Comparison of ENCODE assay signal across 8 cellular contexts in genomic region chr11:64778223-64778472, GRCh38. TPM values are rescaled to one million over a fixed set of nuclear protein-coding genes. Genes with fewer than 3 reads are reported as not detected.
A peak's percentile ranks its signal among the peaks of the same experiment; 100 is the strongest.
DNase-seq lines count a peak whose midpoint lies in the region; ATAC-seq and TF ChIP-seq lines count a peak whose summit lies in the region.

No MANE protein-coding gene starts in this region.

- no peaks in the 10 kb centered on the region for H3K9me3 ChIP-seq in naive thymus-derived CD4-positive, alpha-beta T cell (ENCODE audit: control insufficient read depth in 2 of 3, low read length in 3 of 3)

- H3K27me3 Mint-ChIP-seq in naive thymus-derived CD4-positive, alpha-beta T cell: peaks cover 0 to 5% (median 0%) of the 10 kb centered on the region in 5 donors

- peaks cover 0 to 17% (median 0%) of the 10 kb centered on the region in 11 donors for H3K9me3 Mint-ChIP-seq in naive thymus-derived CD4-positive, alpha-beta T cell

- CTCF ChIA-PET in naive thymus-derived CD4-positive, alpha-beta T cell (lab: Charles Lee): interaction anchor here (0.5 to 1.6 kb wide), 7 partner anchors 14 to 1339 kb away, joined by 3 to 8 read pairs (median 3); partner anchors contain the start of genes MEN1 and RASGRP2

- H3K27ac Mint-ChIP-seq in naive thymus-derived CD4-positive, alpha-beta T cell: peak overlapping the region in 6 of 9 donors; percentile 98 to 100 (median 99)

- peaks cover 13 to 43% (median 40%) of the 10 kb centered on the region in 5 donors for H3K36me3 Mint-ChIP-seq in naive thymus-derived CD4-positive, alpha-beta T cell

- no peak for TF ChIP-seq CTCF in cardiac fibroblast (IDR thresholded peaks at IDR 0.05; ENCODE audit: low read depth, low read length)

- ATAC-seq in GM18498 (IDR thresholded peaks at IDR 0.05; ENCODE audit: unreplicated experiment) (peak; percentile 21), HG03175 (IDR thresholded peaks at IDR 0.05; ENCODE audit: unreplicated experiment) (peak; percentile 11), HG03432 (IDR thresholded peaks at IDR 0.05; ENCODE audit: unreplicated experiment) (no peak)
- ATAC-seq in naive thymus-derived CD4-positive, alpha-beta T cell: no peak

- peaks cover 56 to 77% (median 70%) of the 10 kb centered on the region in 7 donors for H3K4me1 Mint-ChIP-seq in naive thymus-derived CD4-positive, alpha-beta T cell

- no peak for DNase-seq in cardiac fibroblast (ENCODE audit: low read depth in 2 of 2)
- no peak for DNase-seq in naive thymus-derived CD4-positive, alpha-beta T cell
- no peak for DNase-seq in HUDEP-2 (lab: John Stamatoyannopoulos, UW; ENCODE audit: unreplicated experiment in 76 of 76)
- DNase-seq in HK-2 (ENCODE audit: unreplicated experiment): no peak
- no peak for DNase-seq in inferior parietal cortex (ENCODE audit: extremely low spot score)

- peak overlapping the region; percentile 65 to 87 for H3K4me3 ChIP-seq in cardiac fibroblast (replicated peaks in 1 of 2; ENCODE audit: low read depth in 2 of 2, low read length in 2 of 2)
- H3K4me3 ChIP-seq in naive thymus-derived CD4-positive, alpha-beta T cell (ENCODE audit: low read length): peak overlapping the region; percentile 61

- H3K36me3 ChIP-seq in naive thymus-derived CD4-positive, alpha-beta T cell (ENCODE audit: control insufficient read depth in 2 of 3, insufficient read depth in 3 of 3, low read length in 3 of 3): peaks cover 30 to 43% (median 38%) of the 10 kb centered on the region in 3 experiments

- peak overlapping the region; percentile 99 for H3K27ac ChIP-seq in naive thymus-derived CD4-positive, alpha-beta T cell (ENCODE audit: low read depth, low read length)

- no peaks in the 10 kb centered on the region for H3K27me3 ChIP-seq in naive thymus-derived CD4-positive, alpha-beta T cell (ENCODE audit: control insufficient read depth in 2 of 2, insufficient read depth in 2 of 2, low read length in 2 of 2)

- intact Hi-C loops in naive thymus-derived CD4-positive, alpha-beta T cell (cut with micrococcal nuclease): loop anchor here (1.0 to 10.0 kb wide), 16 partner anchors 14 to 793 kb away; partner anchors contain the start of genes ATG2A (in 2 of the 2), MEN1 (in 2 of the 2), ZNHIT2 (in 2 of the 2) and EHD1 (in 1 of the 2)

- POLR2A ChIA-PET in naive thymus-derived CD4-positive, alpha-beta T cell (lab: Charles Lee): interaction anchor here (0.5 to 30.7 kb wide), 38 partner anchors 9 to 1939 kb away, joined by 3 to 1956 read pairs (median 4); partner anchors contain the start of genes ARL2, CCDC85B, CDC42BPG and FAU

- H3K4me3 Mint-ChIP-seq in naive thymus-derived CD4-positive, alpha-beta T cell: peak overlapping the region; percentile 87 to 96 (median 90)

- peaks cover 53 to 58% of the 10 kb centered on the region in 2 donors for H3K4me1 ChIP-seq in naive thymus-derived CD4-positive, alpha-beta T cell (ENCODE audit: control insufficient read depth in 2 of 2, insufficient read depth in 2 of 2, low read length in 2 of 2)

RNA-seq across cellular contexts. Expression of gene SF1, which starts 0.2 kb away (rescaled TPM):
- 1,000 to 10,000 TPM in 2 of 5 experiments, 100 to 1,000 TPM in 3; 462 to 1,612 (median 904) TPM for total RNA-seq in naive thymus-derived CD4-positive, alpha-beta T cell
- polyA plus RNA-seq in naive thymus-derived CD4-positive, alpha-beta T cell: 100 to 1,000 TPM; 101 to 155 TPM

RNA-seq across cellular contexts. Expression of gene PYGM, which starts 18.4 kb away (rescaled TPM):
- 10 to 100 TPM in 4 of 5 experiments, 1 to 10 TPM in 1; 8.0 to 16.2 (median 13.9) TPM for total RNA-seq in naive thymus-derived CD4-positive, alpha-beta T cell
- under 1 TPM; 0.26 to 0.64 TPM for polyA plus RNA-seq in naive thymus-derived CD4-positive, alpha-beta T cell

RNA-seq across cellular contexts. Expression of gene MAP4K2, which starts 24.9 kb away (rescaled TPM):
- total RNA-seq in naive thymus-derived CD4-positive, alpha-beta T cell: 100 to 1,000 TPM in 2 of 5 experiments, 10 to 100 TPM in 3; 75.2 to 130 (median 84.3) TPM
- 10 to 100 TPM; 40.7 to 63.0 TPM for polyA plus RNA-seq in naive thymus-derived CD4-positive, alpha-beta T cell

RNA-seq across cellular contexts. Expression of gene MEN1, which starts 32.2 kb away (rescaled TPM):
- total RNA-seq in naive thymus-derived CD4-positive, alpha-beta T cell: 10 to 100 TPM; 25.7 to 46.4 (median 38.0) TPM
- polyA plus RNA-seq in naive thymus-derived CD4-positive, alpha-beta T cell: 10 to 100 TPM; 33.8 to 54.9 TPM

RNA-seq across cellular contexts. Expression of gene RASGRP2, which starts 34.2 kb away (rescaled TPM):
- total RNA-seq in naive thymus-derived CD4-positive, alpha-beta T cell: 100 to 1,000 TPM; 211 to 697 (median 654) TPM
- polyA plus RNA-seq in naive thymus-derived CD4-positive, alpha-beta T cell: 100 to 1,000 TPM; 197 to 312 TPM

Comparison
In these comparisons a context has a peak if more than half of its experiments do, and no peak if none do; other contexts are left out.
1. ATAC-seq: peak in GM18498 (single experiment) and HG03175 (single experiment); none in naive thymus-derived CD4-positive, alpha-beta T cell (single experiment) and HG03432 (single experiment).